Comparison of ENCODE assay signal across 16 cellular contexts in genomic region chr1:111290640-111291039, GRCh38. TPM values are rescaled to one million over a fixed set of nuclear protein-coding genes. Genes with fewer than 3 reads are reported as not detected.
DNase-seq lines count a peak whose midpoint lies in the region; ATAC-seq and TF ChIP-seq lines count a peak whose summit lies in the region.
"Had no signal": no experiment of that assay in that cellular context is flagged by ENCODE, and none has a peak within 500 bp of the region (broad histone marks: within the 10 kb centered on the region; RNA-seq: fewer than 3 reads in every experiment).

Gene CHIA (plus strand): TSS chr1:111290851. CDS start chr1:111310468, 19,617 bp downstream.

- no TSS peak for BruUV-seq in mammary epithelial cell (replicated peaks; lab: Mats Ljungman, UMichigan)

- peak; percentile 52 for DNase-seq in ACHN
- DNase-seq in NCI-H345 (lab: John Stamatoyannopoulos, UW) = peak; percentile 95
- peak; percentile 47 for DNase-seq in mammary epithelial cell
- no peak for DNase-seq in NCI-H2227 treated with DMSO at 0.1 percent for 48 hours (lab: John Stamatoyannopoulos, UW)
- DNase-seq in cerebellum (ENCODE audit: low spot score) = no peak
- DNase-seq: activated naive CD4-positive, alpha-beta T cell treated with Interleukin-2 at 50 U/mL for 16 hours; caudate nucleus; islet precursor cell; NCI-H526; stimulated activated CD4-positive, alpha-beta T cell treated with anti-CD3 and anti-CD28 coated beads, Interleukin-2, amount 100 ng/mL, for 24 hours had no signal

- TF ChIP-seq CTCF in HEK293 (tag by site-specific recombination; IDR thresholded peaks at IDR 0.05) (no peak), mammary epithelial cell (conservative IDR thresholded peaks at IDR 0.05 in 1 of 2, IDR thresholded peaks at IDR 0.05 in 1 of 2; ENCODE audit: extremely low read depth in 1 of 2, insufficient read depth in 1 of 2, low read depth in 1 of 2, low read length in 2 of 2) (no peak)

- POLR2A ChIA-PET in HEK293 (lab: Yijun Ruan, JAX) = no interaction called here

- CTCF ChIA-PET in HEK293 (lab: Yijun Ruan, JAX) (no interaction called here), mammary epithelial cell (lab: Charles Lee; ENCODE audit: low non-redundant PET) (no interaction called here)

- dilution Hi-C loops in mammary epithelial cell (cut with HindIII; ENCODE audit: low sequenced_read_pairs) = loop anchor here (5.0 kb wide), 1 partner anchor 48 kb away; no protein-coding TSS in a partner anchor

- H2AFZ ChIP-seq in mammary epithelial cell (ENCODE audit: low read depth, low read length) = no peak within 1 kb of the TSS

- H3K4me1 ChIP-seq in HEK293 (ENCODE audit: control insufficient read depth, insufficient read depth, low read length) (no peaks in the 10 kb centered on the region), mammary epithelial cell (ENCODE audit: insufficient read depth, low read length) (no peaks in the 10 kb centered on the region)
- H3K4me1 ChIP-seq: prostate gland had no signal

- H3K27me3 ChIP-seq in mammary epithelial cell (ENCODE audit: insufficient read depth, low read length) = no peaks in the 10 kb centered on the region

- H3K36me3 ChIP-seq in HEK293 (ENCODE audit: control insufficient read depth in 2 of 2, insufficient read depth in 1 of 2, low read length in 2 of 2) = no peaks in the 10 kb centered on the region
- no peaks in the 10 kb centered on the region for H3K36me3 ChIP-seq in mammary epithelial cell (ENCODE audit: insufficient read depth, low read length)
- H3K36me3 ChIP-seq: prostate gland had no signal

- H3K27ac ChIP-seq in HEK293 (ENCODE audit: extremely low read depth, low read depth, low read length) = no peak within 1 kb of the TSS
- H3K27ac ChIP-seq in mammary epithelial cell (ENCODE audit: insufficient read depth, low read depth, low read length) = no peak within 1 kb of the TSS
- H3K27ac ChIP-seq: prostate gland had no signal

- H3K4me2 ChIP-seq in mammary epithelial cell (ENCODE audit: insufficient read depth, low read depth, low read length) = no peak within 1 kb of the TSS

- in situ Hi-C loops in ACHN (cut with HindIII; ENCODE audit: low pct_ligation_motif_present, low pct_unique_long_range_greater_than_20kb, low sequenced_read_pairs) = no loop called here
- in situ Hi-C loops in mammary epithelial cell (cut with MboI; ENCODE audit: low sequenced_read_pairs in 2 of 2) = no loop called here

- intact Hi-C loops in mammary epithelial cell (cut with micrococcal nuclease) = no loop called here

- no peak within 1 kb of the TSS for H3K9ac ChIP-seq in mammary epithelial cell (ENCODE audit: insufficient read depth, low read length)

- ATAC-seq in SK-N-SH treated with all-trans-retinoic acid at 6 μM for 48 hours (no peak), HG03460 (IDR thresholded peaks at IDR 0.05; ENCODE audit: unreplicated experiment) (no peak)

- 27% methylated on average over 6 of the region's 6 CpGs for WGBS in mammary epithelial cell (ENCODE audit: low coverage, missing lambda C conversion rate)

- H3K9me3 ChIP-seq in HEK293 (ENCODE audit: control insufficient read depth, insufficient read depth, low read depth, low read length) (no peaks in the 10 kb centered on the region), mammary epithelial cell (replicated peaks; ENCODE audit: insufficient read depth, low read length) (no peaks in the 10 kb centered on the region)
- H3K9me3 ChIP-seq: prostate gland had no signal

- H3K79me2 ChIP-seq in mammary epithelial cell (ENCODE audit: insufficient read depth, low read length) = no peaks in the 10 kb centered on the region

- H4K20me1 ChIP-seq in mammary epithelial cell (ENCODE audit: insufficient read depth, low read length) = no peaks in the 10 kb centered on the region

- H3K4me3 ChIP-seq in HEK293 (ENCODE audit: low read depth, low read length) = no peak within 1 kb of the TSS
- H3K4me3 ChIP-seq in mammary epithelial cell (replicated peaks in 1 of 3; ENCODE audit: insufficient read depth in 1 of 3, low read depth in 2 of 3, low read length in 3 of 3) = no peak within 1 kb of the TSS
- H3K4me3 ChIP-seq: prostate gland had no signal

TF ChIP-seq in HEK293, 187 proteins besides CTCF, POLR2A, EP300 and RAD21:
- TF ChIP-seq SCRT2 (tag by site-specific recombination; IDR thresholded peaks at IDR 0.05) = peak; percentile 50; the same call in 1 of the 2 replicates
- no peak for TF ChIP-seq ZNF624 (tag by site-specific recombination; IDR thresholded peaks at IDR 0.05)

TF ChIP-seq in SK-N-SH treated with all-trans-retinoic acid at 6 μM for 48 hours, 23 proteins besides CTCF, POLR2A, EP300 and RAD21:
- TF ChIP-seq ARNTL (CRISPR knock-in tag; IDR thresholded peaks at IDR 0.05; ENCODE audit: borderline replicate concordance, low read depth) (no peak), ZNF70 (CRISPR knock-in tag; IDR thresholded peaks at IDR 0.05) (no peak)

RNA-seq across cellular contexts. Expression of gene CHIA, which starts in this region (rescaled TPM):
- total RNA-seq in mammary epithelial cell = not detected
- polyA plus RNA-seq in mammary epithelial cell = not detected
- polyA minus RNA-seq in mammary epithelial cell = not detected
- not detected for total RNA-seq in cerebellum
- total RNA-seq: activated CD8-positive, alpha-beta memory T cell treated with anti-CD3 and anti-CD28 coated beads for 36 hours; prostate gland; ureter had no signal

Comparison
In these comparisons a context has a peak if more than half of its experiments do, and no peak if none do; other contexts are left out.
1. Peak in DNase-seq in mammary epithelial cell; RNA of the gene not detected or under 1 TPM.
2. DNase-seq: peak in ACHN (single experiment) and NCI-H345 (single experiment); none in NCI-H2227 treated with DMSO at 0.1 percent for 48 hours (single experiment) and cerebellum (single experiment).